In the genomic region with DNA sequence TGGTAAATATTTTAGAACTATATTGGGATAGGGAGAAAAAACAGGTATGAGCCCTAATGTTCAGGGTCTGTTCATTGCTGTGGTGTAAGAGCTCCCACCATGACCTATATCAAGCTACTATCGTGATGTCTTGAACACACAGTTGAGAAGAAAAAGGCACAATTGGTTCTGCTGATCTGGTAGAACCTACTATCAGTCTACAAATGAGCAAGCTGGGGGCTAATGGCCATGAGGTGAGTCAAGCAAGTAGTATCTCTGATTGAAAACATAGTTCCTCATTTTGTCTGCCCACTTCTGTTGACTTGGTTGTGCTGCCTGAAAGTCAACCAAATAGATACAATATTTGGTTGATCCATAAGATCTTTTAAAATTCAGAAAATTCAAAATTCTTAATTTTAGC, we compare ENCODE assay signal across 19 cellular contexts.
"Had no signal": no experiment of that assay in that cellular context is flagged by ENCODE, and none has a peak within 500 bp of the region (broad histone marks: within the 10 kb centered on the region; RNA-seq: fewer than 3 reads in every experiment).

No MANE protein-coding gene starts in this region.

- H3K36me3 ChIP-seq: left ventricle myocardium inferior, sigmoid colon, spleen, stomach, upper lobe of left lung had no signal

- H3K79me2 ChIP-seq: parathyroid adenoma had no signal

- H2AFZ ChIP-seq: parathyroid adenoma had no signal

- H3K27ac ChIP-seq: left ventricle myocardium inferior, parathyroid adenoma, sigmoid colon, spleen, stomach, testis, upper lobe of left lung had no signal

- H3K9me3 ChIP-seq: left ventricle myocardium inferior, mucosa of descending colon, sigmoid colon, spleen, stomach, testis, upper lobe of left lung had no signal

- DNase-seq: activated CD4-positive, alpha-beta T cell treated with anti-CD3 and anti-CD28 coated beads, Interleukin-2, amount 10 ng/mL, durations not matched to agents 7 days and 5 days; activated CD8-positive, alpha-beta memory T cell treated with anti-CD3 and anti-CD28 coated beads, Interleukin-2, amount 50 U/mL, for 48 hours; activated gamma-delta T cell treated with Interleukin-2 at 50 U/mL for 16 hours; activated T-cell treated with anti-CD3 and anti-CD28 coated beads, Interleukin-2, amount 50 U/mL, for 72 hours; amniotic stem cell; central memory CD4-positive, alpha-beta T cell; cortex of kidney; effector CD4-positive, alpha-beta T cell; foreskin fibroblast; left ventricle myocardium inferior; mucosa of descending colon; naive thymus-derived CD4-positive, alpha-beta T cell; sigmoid colon; spleen; stomach; testis; upper lobe of left lung had no signal

- H3K4me1 ChIP-seq: left ventricle myocardium inferior, parathyroid adenoma, sigmoid colon, spleen, stomach, testis, upper lobe of left lung had no signal

- H3K4me3 ChIP-seq: left ventricle myocardium inferior, mucosa of descending colon, sigmoid colon, spleen, stomach, testis, upper lobe of left lung had no signal

- H3K9ac ChIP-seq: parathyroid adenoma had no signal

- FAIRE-seq: TTC549 had no signal

- ATAC-seq: activated T-cell treated with anti-CD3 and anti-CD28 coated beads, Interleukin-2, amount 50 U/mL, for 72 hours; mucosa of descending colon; naive thymus-derived CD4-positive, alpha-beta T cell had no signal

- H3K27me3 ChIP-seq: sigmoid colon, spleen, stomach, testis, upper lobe of left lung had no signal
